ENCODE assay signal across 8 cellular contexts in the genomic region with DNA sequence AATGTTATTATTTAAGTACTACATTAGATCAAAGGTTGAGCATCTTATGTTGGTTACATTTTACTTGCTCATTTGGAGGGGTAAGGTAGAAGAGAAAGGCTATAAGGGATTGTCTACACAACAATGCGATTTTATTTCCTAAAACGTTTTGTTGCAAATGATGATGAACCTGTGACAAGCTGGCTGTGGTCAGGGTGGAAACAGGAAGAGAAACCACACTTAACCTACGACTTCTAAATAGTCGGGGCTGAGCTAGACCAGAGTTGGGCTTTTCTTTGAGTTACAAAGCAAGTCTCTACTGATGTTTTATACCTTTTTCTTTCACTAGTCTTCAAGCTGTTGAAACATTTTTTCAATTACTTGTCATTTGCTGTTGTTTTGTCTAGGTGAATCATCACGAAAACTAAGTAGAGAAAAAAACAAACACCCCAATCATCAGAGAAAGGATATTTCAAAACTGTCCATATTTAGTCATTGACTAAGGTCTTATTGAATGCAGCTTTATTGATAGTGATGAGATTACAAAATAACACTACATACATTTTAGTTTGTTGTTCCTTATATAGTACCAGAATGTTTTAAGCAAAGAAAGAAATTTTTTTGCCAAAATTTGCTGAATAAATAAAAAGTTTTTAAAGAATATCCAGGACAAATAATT. TPM values are rescaled to one million over a fixed set of nuclear protein-coding genes. Genes with fewer than 3 reads are reported as not detected.
DNase-seq lines count a peak whose midpoint lies in the region; ATAC-seq, FAIRE-seq and TF ChIP-seq lines count a peak whose summit lies in the region.

No MANE protein-coding gene starts in this region.

- H3K9ac ChIP-seq in OCI-LY3 (ENCODE audit: low read length) (no peak overlapping the region), SK-N-SH (no peak overlapping the region)

- H3K4me2 ChIP-seq in OCI-LY3 (ENCODE audit: low read length) (peak overlapping the region; percentile 68), SK-N-SH (no peak overlapping the region)

- CTCF ChIA-PET in SK-N-SH (lab: Yijun Ruan, JAX) = no interaction called here

- H3K36me3 ChIP-seq in OCI-LY3 (replicated peaks; ENCODE audit: low read depth, low read length) = no peaks in the 10 kb centered on the region
- no peaks in the 10 kb centered on the region for H3K36me3 ChIP-seq in SK-N-SH (replicated peaks in 1 of 2; ENCODE audit: control insufficient read depth in 1 of 2, insufficient read depth in 2 of 2, low read length in 1 of 2)

- no peaks in the 10 kb centered on the region for H4K20me1 ChIP-seq in OCI-LY3 (ENCODE audit: insufficient read depth, low read length)
- no peaks in the 10 kb centered on the region for H4K20me1 ChIP-seq in SK-N-SH (ENCODE audit: insufficient read depth)

- H2AFZ ChIP-seq in OCI-LY3 (ENCODE audit: low read depth, low read length) = no peak overlapping the region
- H2AFZ ChIP-seq in SK-N-SH (ENCODE audit: low read depth) = no peak overlapping the region

- POLR2A ChIA-PET in SK-N-SH (lab: Yijun Ruan, JAX) = no interaction called here

- DNase-seq in omental fat pad (ENCODE audit: low spot score) (no peak), iPS-NIHi7 (ENCODE audit: extremely low spot score) (no peak), SK-N-SH (no peak), SHP77 (lab: John Stamatoyannopoulos, UW) (no peak)

- H3K9me3 ChIP-seq in OCI-LY3 (ENCODE audit: insufficient read depth, low read length) (no peaks in the 10 kb centered on the region), SK-N-SH (no peaks in the 10 kb centered on the region)

- ATAC-seq in GM18907 (IDR thresholded peaks at IDR 0.05; ENCODE audit: unreplicated experiment) (peak; percentile 77), HG02884 (IDR thresholded peaks at IDR 0.05; ENCODE audit: unreplicated experiment) (peak; percentile 51), omental fat pad (ENCODE audit: low FRiP score) (no peak)

- TF ChIP-seq RAD21 in SK-N-SH (IDR thresholded peaks at IDR 0.05; ENCODE audit: low read length) = no peak

- H3K27ac ChIP-seq in OCI-LY3 (ENCODE audit: low read length) (no peak overlapping the region), SK-N-SH (ENCODE audit: low read depth in 2 of 2, low read length in 1 of 2) (no peak overlapping the region)

- H3K27me3 ChIP-seq in OCI-LY3 (ENCODE audit: low read depth, low read length) (peaks cover 5% of the 10 kb centered on the region), SK-N-SH (ENCODE audit: insufficient read depth) (peaks cover 10% of the 10 kb centered on the region; the same call in 1 of the 2 replicates)

- no peaks in the 10 kb centered on the region for H3K9me2 ChIP-seq in SK-N-SH

- FAIRE-seq in colon (lab: Jason Lieb, UNC) = peak; percentile 47

- 44% methylated on average over 5 of the region's 5 CpGs for WGBS in SK-N-SH (ENCODE audit: low lambda C conversion rate)

- no peaks in the 10 kb centered on the region for H3F3A ChIP-seq in SK-N-SH (replicated peaks; ENCODE audit: insufficient read depth)

- H3K79me2 ChIP-seq in OCI-LY3 (ENCODE audit: low read length) (no peaks in the 10 kb centered on the region), SK-N-SH (ENCODE audit: insufficient read depth) (no peaks in the 10 kb centered on the region)

- H3K4me3 ChIP-seq in OCI-LY3 (ENCODE audit: low read length) (peak overlapping the region; percentile 33), SK-N-SH (ENCODE audit: low read depth in 2 of 2, low read length in 1 of 2) (no peak overlapping the region)

- TF ChIP-seq EP300 in SK-N-SH (IDR thresholded peaks at IDR 0.05; ENCODE audit: borderline replicate concordance in 1 of 2, low read depth in 1 of 2, low read length in 1 of 2) = no peak

- TF ChIP-seq CTCF in OCI-LY3 (IDR thresholded peaks at IDR 0.05; ENCODE audit: low read depth, low read length) = no peak
- no peak for TF ChIP-seq CTCF in omental fat pad (IDR thresholded peaks at IDR 0.05)
- TF ChIP-seq CTCF in SK-N-SH (IDR thresholded peaks at IDR 0.05) = no peak

- H3K4me1 ChIP-seq in OCI-LY3 (ENCODE audit: low read length) = peaks cover 27% of the 10 kb centered on the region
- peaks cover 0 to 13% of the 10 kb centered on the region in 2 experiments; a peak in 1 of 4 replicates for H3K4me1 ChIP-seq in SK-N-SH (ENCODE audit: control insufficient read depth in 1 of 2, insufficient read depth in 2 of 2, low read depth in 1 of 2, low read length in 1 of 2)

TF ChIP-seq in SK-N-SH, 30 proteins besides CTCF, POLR2A, EP300 and RAD21:
- no peak for TF ChIP-seq NRF1 (IDR thresholded peaks at IDR 0.05; ENCODE audit: low read depth, low read length)
- TF ChIP-seq CHD2 (IDR thresholded peaks at IDR 0.05; ENCODE audit: low read length, partially characterized antibody) = no peak
- no peak for TF ChIP-seq SIN3A (IDR thresholded peaks at IDR 0.05; ENCODE audit: borderline replicate concordance, low read depth, low read length)
- TF ChIP-seq YY1 (IDR thresholded peaks at IDR 0.05; ENCODE audit: low read depth) = no peak
- TF ChIP-seq GATA2 (CRISPR knock-in tag; IDR thresholded peaks at IDR 0.05) = no peak
- no peak for TF ChIP-seq USF2 (IDR thresholded peaks at IDR 0.05; ENCODE audit: borderline replicate concordance, low read depth, low read length)
- TF ChIP-seq, protein P1, sequence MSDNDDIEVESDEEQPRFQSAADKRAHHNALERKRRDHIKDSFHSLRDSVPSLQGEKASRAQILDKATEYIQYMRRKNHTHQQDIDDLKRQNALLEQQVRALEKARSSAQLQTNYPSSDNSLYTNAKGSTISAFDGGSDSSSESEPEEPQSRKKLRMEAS (IDR thresholded peaks at IDR 0.05; ENCODE audit: low read depth) = no peak
- no peak for TF ChIP-seq IRF3 (IDR thresholded peaks at IDR 0.05; ENCODE audit: low read depth, low read length)
- no peak for TF ChIP-seq ELF1 (IDR thresholded peaks at IDR 0.05)
- TF ChIP-seq FOSL2 (IDR thresholded peaks at IDR 0.05; ENCODE audit: borderline replicate concordance, low read depth) = no peak
- TF ChIP-seq FOXJ3 (CRISPR knock-in tag; IDR thresholded peaks at IDR 0.05) = no peak
- TF ChIP-seq, protein P2, sequence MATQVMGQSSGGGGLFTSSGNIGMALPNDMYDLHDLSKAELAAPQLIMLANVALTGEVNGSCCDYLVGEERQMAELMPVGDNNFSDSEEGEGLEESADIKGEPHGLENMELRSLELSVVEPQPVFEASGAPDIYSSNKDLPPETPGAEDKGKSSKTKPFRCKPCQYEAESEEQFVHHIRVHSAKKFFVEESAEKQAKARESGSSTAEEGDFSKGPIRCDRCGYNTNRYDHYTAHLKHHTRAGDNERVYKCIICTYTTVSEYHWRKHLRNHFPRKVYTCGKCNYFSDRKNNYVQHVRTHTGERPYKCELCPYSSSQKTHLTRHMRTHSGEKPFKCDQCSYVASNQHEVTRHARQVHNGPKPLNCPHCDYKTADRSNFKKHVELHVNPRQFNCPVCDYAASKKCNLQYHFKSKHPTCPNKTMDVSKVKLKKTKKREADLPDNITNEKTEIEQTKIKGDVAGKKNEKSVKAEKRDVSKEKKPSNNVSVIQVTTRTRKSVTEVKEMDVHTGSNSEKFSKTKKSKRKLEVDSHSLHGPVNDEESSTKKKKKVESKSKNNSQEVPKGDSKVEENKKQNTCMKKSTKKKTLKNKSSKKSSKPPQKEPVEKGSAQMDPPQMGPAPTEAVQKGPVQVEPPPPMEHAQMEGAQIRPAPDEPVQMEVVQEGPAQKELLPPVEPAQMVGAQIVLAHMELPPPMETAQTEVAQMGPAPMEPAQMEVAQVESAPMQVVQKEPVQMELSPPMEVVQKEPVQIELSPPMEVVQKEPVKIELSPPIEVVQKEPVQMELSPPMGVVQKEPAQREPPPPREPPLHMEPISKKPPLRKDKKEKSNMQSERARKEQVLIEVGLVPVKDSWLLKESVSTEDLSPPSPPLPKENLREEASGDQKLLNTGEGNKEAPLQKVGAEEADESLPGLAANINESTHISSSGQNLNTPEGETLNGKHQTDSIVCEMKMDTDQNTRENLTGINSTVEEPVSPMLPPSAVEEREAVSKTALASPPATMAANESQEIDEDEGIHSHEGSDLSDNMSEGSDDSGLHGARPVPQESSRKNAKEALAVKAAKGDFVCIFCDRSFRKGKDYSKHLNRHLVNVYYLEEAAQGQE (IDR thresholded peaks at IDR 0.05; ENCODE audit: low read depth, low read length) = no peak
- no peak for TF ChIP-seq PBX3 (IDR thresholded peaks at IDR 0.05)
- no peak for TF ChIP-seq MXI1 (IDR thresholded peaks at IDR 0.05; ENCODE audit: low read depth, low read length)
- TF ChIP-seq RXRA (IDR thresholded peaks at IDR 0.05; ENCODE audit: borderline replicate concordance, low read depth) = no peak

RNA-seq across cellular contexts. Expression of gene KLHL31, which starts 18.0 kb away (rescaled TPM):
- 10 to 100 TPM in 3 of 4 donors, 1 to 10 TPM in 1; 9.5 to 23.8 (median 14.4) TPM for total RNA-seq in omental fat pad
- not detected in 2 replicates for polyA plus RNA-seq in SK-N-SH (2012; rRNA removed)
- polyA plus RNA-seq in SK-N-SH (2012; cell fraction: cytosol; rRNA removed) = not detected in 2 replicates
- polyA plus RNA-seq in SK-N-SH (2012; cell fraction: nucleus; rRNA removed) = 0.01 TPM in 1 of 2 replicates, not detected in the other
